Comparison of ENCODE assay signal across 1 cellular context in the genomic region with DNA sequence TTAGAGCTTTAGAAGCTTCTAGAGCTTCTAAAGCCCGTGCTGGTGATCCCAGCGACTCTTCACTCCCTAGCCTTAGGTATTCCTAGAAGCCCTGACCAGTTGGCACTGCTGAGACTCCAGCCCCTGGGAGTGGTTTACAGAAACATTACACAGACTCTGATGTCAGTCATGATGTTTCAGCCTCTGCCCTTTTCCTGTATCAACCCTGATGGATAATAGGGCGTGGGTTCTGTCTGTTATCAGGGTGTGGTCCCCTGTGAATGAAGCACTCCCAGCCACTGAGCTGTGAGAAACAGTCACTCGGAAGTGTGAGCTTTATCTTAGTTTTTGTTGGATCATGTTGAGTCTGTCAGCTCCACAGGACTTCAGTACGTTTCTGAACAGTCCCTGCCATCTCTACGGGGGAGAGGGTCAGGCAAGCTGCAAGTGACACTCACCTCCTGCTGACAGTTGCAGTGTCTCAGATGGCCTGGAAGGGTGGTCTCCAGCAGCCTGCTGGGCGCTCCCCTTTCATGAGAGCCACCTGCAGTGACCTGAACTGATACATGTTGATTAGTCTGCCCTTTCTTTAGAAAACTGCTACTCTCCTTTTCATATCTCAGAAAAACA.
TF ChIP-seq lines count a peak whose summit lies in the region.

No MANE protein-coding gene starts in this region.

TF ChIP-seq in GM12878, 131 proteins besides CTCF, POLR2A, EP300 and RAD21 (continued from another document):
- TF ChIP-seq, protein P1, sequence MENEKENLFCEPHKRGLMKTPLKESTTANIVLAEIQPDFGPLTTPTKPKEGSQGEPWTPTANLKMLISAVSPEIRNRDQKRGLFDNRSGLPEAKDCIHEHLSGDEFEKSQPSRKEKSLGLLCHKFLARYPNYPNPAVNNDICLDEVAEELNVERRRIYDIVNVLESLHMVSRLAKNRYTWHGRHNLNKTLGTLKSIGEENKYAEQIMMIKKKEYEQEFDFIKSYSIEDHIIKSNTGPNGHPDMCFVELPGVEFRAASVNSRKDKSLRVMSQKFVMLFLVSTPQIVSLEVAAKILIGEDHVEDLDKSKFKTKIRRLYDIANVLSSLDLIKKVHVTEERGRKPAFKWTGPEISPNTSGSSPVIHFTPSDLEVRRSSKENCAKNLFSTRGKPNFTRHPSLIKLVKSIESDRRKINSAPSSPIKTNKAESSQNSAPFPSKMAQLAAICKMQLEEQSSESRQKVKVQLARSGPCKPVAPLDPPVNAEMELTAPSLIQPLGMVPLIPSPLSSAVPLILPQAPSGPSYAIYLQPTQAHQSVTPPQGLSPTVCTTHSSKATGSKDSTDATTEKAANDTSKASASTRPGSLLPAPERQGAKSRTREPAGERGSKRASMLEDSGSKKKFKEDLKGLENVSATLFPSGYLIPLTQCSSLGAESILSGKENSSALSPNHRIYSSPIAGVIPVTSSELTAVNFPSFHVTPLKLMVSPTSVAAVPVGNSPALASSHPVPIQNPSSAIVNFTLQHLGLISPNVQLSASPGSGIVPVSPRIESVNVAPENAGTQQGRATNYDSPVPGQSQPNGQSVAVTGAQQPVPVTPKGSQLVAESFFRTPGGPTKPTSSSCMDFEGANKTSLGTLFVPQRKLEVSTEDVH (IDR thresholded peaks at IDR 0.05; ENCODE audit: low read depth, partially characterized antibody): no peak
- TF ChIP-seq, protein P2, sequence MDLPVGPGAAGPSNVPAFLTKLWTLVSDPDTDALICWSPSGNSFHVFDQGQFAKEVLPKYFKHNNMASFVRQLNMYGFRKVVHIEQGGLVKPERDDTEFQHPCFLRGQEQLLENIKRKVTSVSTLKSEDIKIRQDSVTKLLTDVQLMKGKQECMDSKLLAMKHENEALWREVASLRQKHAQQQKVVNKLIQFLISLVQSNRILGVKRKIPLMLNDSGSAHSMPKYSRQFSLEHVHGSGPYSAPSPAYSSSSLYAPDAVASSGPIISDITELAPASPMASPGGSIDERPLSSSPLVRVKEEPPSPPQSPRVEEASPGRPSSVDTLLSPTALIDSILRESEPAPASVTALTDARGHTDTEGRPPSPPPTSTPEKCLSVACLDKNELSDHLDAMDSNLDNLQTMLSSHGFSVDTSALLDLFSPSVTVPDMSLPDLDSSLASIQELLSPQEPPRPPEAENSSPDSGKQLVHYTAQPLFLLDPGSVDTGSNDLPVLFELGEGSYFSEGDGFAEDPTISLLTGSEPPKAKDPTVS (IDR thresholded peaks at IDR 0.05; ENCODE audit: low read depth, low read length): no peak
- no peak for TF ChIP-seq SUZ12 (IDR thresholded peaks at IDR 0.05; ENCODE audit: unreplicated experiment)
- no peak for TF ChIP-seq ASH2L (IDR thresholded peaks at IDR 0.05; ENCODE audit: borderline replicate concordance, low read depth)
- TF ChIP-seq, protein P3, sequence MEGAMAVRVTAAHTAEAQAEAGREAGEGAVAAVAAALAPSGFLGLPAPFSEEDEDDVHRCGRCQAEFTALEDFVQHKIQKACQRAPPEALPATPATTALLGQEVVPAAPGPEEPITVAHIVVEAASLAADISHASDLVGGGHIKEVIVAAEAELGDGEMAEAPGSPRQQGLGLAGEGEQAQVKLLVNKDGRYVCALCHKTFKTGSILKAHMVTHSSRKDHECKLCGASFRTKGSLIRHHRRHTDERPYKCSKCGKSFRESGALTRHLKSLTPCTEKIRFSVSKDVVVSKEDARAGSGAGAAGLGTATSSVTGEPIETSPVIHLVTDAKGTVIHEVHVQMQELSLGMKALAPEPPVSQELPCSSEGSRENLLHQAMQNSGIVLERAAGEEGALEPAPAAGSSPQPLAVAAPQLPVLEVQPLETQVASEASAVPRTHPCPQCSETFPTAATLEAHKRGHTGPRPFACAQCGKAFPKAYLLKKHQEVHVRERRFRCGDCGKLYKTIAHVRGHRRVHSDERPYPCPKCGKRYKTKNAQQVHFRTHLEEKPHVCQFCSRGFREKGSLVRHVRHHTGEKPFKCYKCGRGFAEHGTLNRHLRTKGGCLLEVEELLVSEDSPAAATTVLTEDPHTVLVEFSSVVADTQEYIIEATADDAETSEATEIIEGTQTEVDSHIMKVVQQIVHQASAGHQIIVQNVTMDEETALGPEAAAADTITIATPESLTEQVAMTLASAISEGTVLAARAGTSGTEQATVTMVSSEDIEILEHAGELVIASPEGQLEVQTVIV (IDR thresholded peaks at IDR 0.05; ENCODE audit: borderline replicate concordance, partially characterized antibody): no peak
- no peak for TF ChIP-seq RUNX3 (IDR thresholded peaks at IDR 0.05; ENCODE audit: low read length)
- no peak for TF ChIP-seq STAT1 (conservative IDR thresholded peaks at IDR 0.05)
